10 cellular contexts compared by ENCODE assay signal in genomic region chr6:39964530-39964929, GRCh38.
"Had no signal": no experiment of that assay in that cellular context is flagged by ENCODE, and none has a peak within 500 bp of the region (broad histone marks: within the 10 kb centered on the region; RNA-seq: fewer than 3 reads in every experiment).

No MANE protein-coding gene starts in this region.

- H3K27ac ChIP-seq: GM23248, KMS-11 had no signal

- H3K9ac ChIP-seq: GM23248, KMS-11 had no signal

- H3K4me2 ChIP-seq: KMS-11 had no signal

- ATAC-seq: HCT116 had no signal

- H3K27ac Mint-ChIP-seq: HFFc6 had no signal

- FAIRE-seq: HTR-8/SVneo had no signal

- DNase-seq: GM23248, GOT3, H7, HFFc6, Karpas-422, KBM-7 had no signal

- H3K9me3 ChIP-seq: HAP-1 had no signal

- H3K9me3 Mint-ChIP-seq: HFFc6 had no signal

- H3K4me3 ChIP-seq: GM23248, HAP-1 had no signal

- H3K4me3 Mint-ChIP-seq: HFFc6 had no signal

- H2AFZ ChIP-seq: GM23248 had no signal

- H3K36me3 ChIP-seq: HAP-1 had no signal

- H3K4me1 ChIP-seq: HAP-1 had no signal
